8 cellular contexts compared by ENCODE assay signal in the genomic region with DNA sequence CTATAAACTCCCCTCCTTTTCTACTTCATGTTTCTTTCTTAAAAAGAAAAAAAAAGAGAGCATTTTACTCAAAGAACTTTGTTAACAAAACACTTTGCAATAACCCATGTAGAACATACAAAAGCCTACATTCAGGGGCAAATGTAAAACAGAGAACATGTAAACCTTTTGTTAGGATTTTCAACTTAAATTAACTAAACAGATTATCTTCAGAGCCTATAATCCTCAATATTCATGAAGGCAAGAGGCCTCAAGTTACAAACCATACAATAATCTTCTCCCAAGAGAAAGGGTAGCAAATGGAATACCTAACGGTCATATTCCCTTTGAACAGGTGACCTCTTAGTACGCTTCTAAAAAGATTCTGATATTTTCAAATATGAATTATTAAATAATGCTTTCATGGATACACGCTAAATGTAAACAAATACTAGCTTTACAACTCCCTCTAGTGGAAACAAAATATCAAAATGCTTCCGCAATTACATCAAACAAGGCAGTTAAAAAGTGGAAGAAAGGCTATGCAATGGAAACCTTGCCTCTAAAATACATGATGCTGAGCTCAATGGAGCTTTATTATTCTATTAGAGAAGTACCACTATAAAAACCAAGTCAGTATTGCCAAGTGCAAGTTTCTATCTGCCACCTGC. TPM values are rescaled to one million over a fixed set of nuclear protein-coding genes. Genes with fewer than 3 reads are reported as not detected.
DNase-seq lines count a peak whose midpoint lies in the region; ATAC-seq, FAIRE-seq and TF ChIP-seq lines count a peak whose summit lies in the region.

No MANE protein-coding gene starts in this region.

- no peak overlapping the region for H3K23ac ChIP-seq in IMR-90 (ENCODE audit: low read depth, low read length)

- H3K9me1 ChIP-seq in IMR-90 (ENCODE audit: insufficient read depth, low read length): peaks cover 8% of the 10 kb centered on the region

- H4K20me1 ChIP-seq in IMR-90 (ENCODE audit: insufficient read depth, low read length) (no peaks in the 10 kb centered on the region), astrocyte (ENCODE audit: insufficient read depth, low read length) (no peaks in the 10 kb centered on the region)

- CTCF ChIA-PET in IMR-90 (lab: Yijun Ruan, JAX): interaction anchor here (0.6 to 1.4 kb wide), 3 partner anchors 11 to 153 kb away, joined by 4 to 5 read pairs (median 4); no protein-coding TSS in a partner anchor

- in situ Hi-C loops in IMR-90 (cut with MboI; ENCODE audit: low sequenced_read_pairs): no loop called here

- peaks cover 10% of the 10 kb centered on the region for H3K4me1 Mint-ChIP-seq in astrocyte (ENCODE audit: low read depth, unreplicated experiment)

- no CpG with 5 or more reads among the region's 4 CpGs for WGBS in IMR-90 (ENCODE audit: extremely low coverage in 2 of 2, insufficient read length in 1 of 2), 2 experiments

- dilution Hi-C loops in IMR-90 (cut with HindIII; ENCODE audit: low sequenced_read_pairs, unreplicated experiment): no loop called here

- H3K27me3 ChIP-seq in IMR-90 (ENCODE audit: control insufficient read depth, insufficient read depth, low read length): no peaks in the 10 kb centered on the region
- no peaks in the 10 kb centered on the region for H3K27me3 ChIP-seq in astrocyte (ENCODE audit: insufficient read depth, low read length)
- no peaks in the 10 kb centered on the region for H3K27me3 ChIP-seq in left lung

- H2AK5ac ChIP-seq in IMR-90 (ENCODE audit: low read depth, low read length): no peak overlapping the region

- POLR2A ChIA-PET in IMR-90 (lab: Charles Lee; ENCODE audit: unreplicated experiment): no interaction called here

- no peak overlapping the region for H2BK120ac ChIP-seq in IMR-90 (ENCODE audit: low read depth, low read length)

- no peak for ATAC-seq in IMR-90 (ENCODE audit: low read depth)
- peak; percentile 50 for ATAC-seq in left lung
- ATAC-seq in GM18520 (IDR thresholded peaks at IDR 0.05; ENCODE audit: unreplicated experiment): no peak
- no peak for ATAC-seq in HG03520 (IDR thresholded peaks at IDR 0.05; ENCODE audit: unreplicated experiment)
- ATAC-seq in GM21529 (IDR thresholded peaks at IDR 0.05; ENCODE audit: unreplicated experiment): no peak

- no peak overlapping the region for H3K4ac ChIP-seq in IMR-90 (ENCODE audit: low read depth, low read length)

- peaks cover 25 to 51% of the 10 kb centered on the region in 2 experiments for H3K79me1 ChIP-seq in IMR-90 (ENCODE audit: low read depth in 1 of 2, low read length in 2 of 2)

- no peak overlapping the region for H2AFZ ChIP-seq in IMR-90 (replicated peaks; ENCODE audit: low read length, poor library complexity)
- no peak overlapping the region for H2AFZ ChIP-seq in astrocyte (ENCODE audit: low read depth, low read length)

- H3K27ac Mint-ChIP-seq in astrocyte (ENCODE audit: unreplicated experiment): no peak overlapping the region

- H3K79me2 ChIP-seq in astrocyte (ENCODE audit: insufficient read depth, low read length): peaks cover 35% of the 10 kb centered on the region

- no TSS peak for BruUV-seq in IMR-90 (replicated peaks; lab: Mats Ljungman, UMichigan)

- H3K4me3 Mint-ChIP-seq in astrocyte (ENCODE audit: unreplicated experiment): no peak overlapping the region

- no peak overlapping the region for H4K8ac ChIP-seq in IMR-90 (ENCODE audit: low read depth in 2 of 2, low read length in 2 of 2)

- TF ChIP-seq POLR2A in IMR-90 (IDR thresholded peaks at IDR 0.05; ENCODE audit: low read depth, low read length): no peak

- no peak overlapping the region for H2BK5ac ChIP-seq in IMR-90 (ENCODE audit: low read depth, low read length, poor library complexity, severe bottlenecking)

- no peak overlapping the region for H2AK9ac ChIP-seq in IMR-90 (replicated peaks; ENCODE audit: low read depth, low read length, poor library complexity)

- H3K4me2 ChIP-seq in IMR-90 (ENCODE audit: low read depth, low read length) (no peak overlapping the region), astrocyte (ENCODE audit: low read length) (no peak overlapping the region)

- no peaks in the 10 kb centered on the region for H3K27me3 Mint-ChIP-seq in astrocyte (ENCODE audit: low read depth, unreplicated experiment)

- no peak overlapping the region for H3K56ac ChIP-seq in IMR-90 (ENCODE audit: extremely low read depth, insufficient read depth, low read length)

- peak; percentile 50 for DNase-seq in AG10803 (ENCODE audit: low read depth)
- peak; percentile 43 for DNase-seq in IMR-90
- DNase-seq in astrocyte (ENCODE audit: low read depth): no peak
- no peak for DNase-seq in left lung
- DNase-seq in COLO668 (lab: John Stamatoyannopoulos, UW; ENCODE audit: unreplicated experiment): no peak

- TF ChIP-seq RAD21 in IMR-90 (IDR thresholded peaks at IDR 0.05; ENCODE audit: low read length): peak; percentile 48; the same call in 1 of the 2 replicates

- H3K36me3 ChIP-seq in IMR-90 (ENCODE audit: control insufficient read depth, insufficient read depth, low read length) (peaks cover 2% of the 10 kb centered on the region; the same call in 1 of the 2 replicates), astrocyte (ENCODE audit: insufficient read depth, low read length) (no peaks in the 10 kb centered on the region), left lung (no peaks in the 10 kb centered on the region)

- no peak overlapping the region for H2BK20ac ChIP-seq in IMR-90 (ENCODE audit: low read depth, low read length)

- H3K9me3 ChIP-seq in IMR-90 (ENCODE audit: control insufficient read depth, insufficient read depth, low read length): no peaks in the 10 kb centered on the region
- no peaks in the 10 kb centered on the region for H3K9me3 ChIP-seq in astrocyte (ENCODE audit: insufficient read depth, low read depth, low read length)
- H3K9me3 ChIP-seq in left lung: no peaks in the 10 kb centered on the region

- H2BK15ac ChIP-seq in IMR-90 (ENCODE audit: low read depth, low read length): no peak overlapping the region

- no peak overlapping the region for H3K18ac ChIP-seq in IMR-90 (ENCODE audit: low read depth, low read length)

- TF ChIP-seq CTCF in AG10803 (conservative IDR thresholded peaks at IDR 0.05; ENCODE audit: low read length) (peak; percentile 66), IMR-90 (conservative IDR thresholded peaks at IDR 0.05; ENCODE audit: low read depth, low read length) (peak; percentile 51), astrocyte (IDR thresholded peaks at IDR 0.05; ENCODE audit: insufficient read depth, low read depth, low read length) (peak; percentile 55), left lung (IDR thresholded peaks at IDR 0.05) (peak; percentile 40 to 54)

- no peak overlapping the region for H3K27ac ChIP-seq in IMR-90 (ENCODE audit: insufficient read depth, low read length)
- H3K27ac ChIP-seq in astrocyte (ENCODE audit: low read depth, low read length): no peak overlapping the region
- no peak overlapping the region for H3K27ac ChIP-seq in left lung

- peak; percentile 56 for FAIRE-seq in astrocyte (lab: Jason Lieb, UNC)

- intact Hi-C loops in IMR-90 (cut with micrococcal nuclease): loop anchor here (1.0 to 5.0 kb wide), 3 partner anchors 79 to 444 kb away; partner anchors contain the start of gene FBN1
- intact Hi-C loops in left lung (cut with DNase I): no loop called here

- no peaks in the 10 kb centered on the region for H3K9me3 Mint-ChIP-seq in astrocyte (ENCODE audit: unreplicated experiment)

- no peak overlapping the region for H4K91ac ChIP-seq in IMR-90 (ENCODE audit: insufficient read depth, low read depth, low read length)

- H3K4me3 ChIP-seq in AG10803 (ENCODE audit: low read length) (no peak overlapping the region), IMR-90 (ENCODE audit: insufficient read depth, low read depth, low read length) (no peak overlapping the region), astrocyte (ENCODE audit: insufficient read depth, low read depth, low read length) (no peak overlapping the region), left lung (no peak overlapping the region)

- H3K9ac ChIP-seq in IMR-90 (ENCODE audit: low read depth, low read length) (no peak overlapping the region), astrocyte (ENCODE audit: low read length) (no peak overlapping the region)

- H4K5ac ChIP-seq in IMR-90 (ENCODE audit: low read depth, low read length): no peak overlapping the region

- no peak overlapping the region for H3K14ac ChIP-seq in IMR-90 (replicated peaks; ENCODE audit: low read depth, low read length)

- H3K36me3 Mint-ChIP-seq in astrocyte (ENCODE audit: low read depth, unreplicated experiment): no peaks in the 10 kb centered on the region

- H3K4me1 ChIP-seq in IMR-90 (ENCODE audit: control insufficient read depth, insufficient read depth, low read length) (peaks cover 5% of the 10 kb centered on the region), astrocyte (ENCODE audit: insufficient read depth, low read length) (peaks cover 13% of the 10 kb centered on the region), left lung (peaks cover 6 to 11% of the 10 kb centered on the region in 2 donors)

TF ChIP-seq in IMR-90, 13 proteins besides CTCF, POLR2A, EP300 and RAD21:
- TF ChIP-seq SMC3 (IDR thresholded peaks at IDR 0.05; ENCODE audit: low read depth, low read length) (peak; percentile 45), USF2 (IDR thresholded peaks at IDR 0.05; ENCODE audit: low read depth, low read length) (no peak)

RNA-seq across cellular contexts. Expression of gene CEP152, which starts 9.9 kb away (rescaled TPM):
- total RNA-seq in IMR-90 (2012; rRNA removed): 7.3 and 10.3 TPM in 2 replicates
- polyA plus RNA-seq in IMR-90 (2012; rRNA removed): 1.4 and 2.1 TPM in 2 replicates
- polyA plus RNA-seq in IMR-90 (2012; cell fraction: cytosol; rRNA removed): 0.09 and 0.30 TPM in 2 replicates
- polyA plus RNA-seq in IMR-90 (2012; cell fraction: nucleus; rRNA removed; ENCODE audit: low replicate concordance): 0.35 and 1.2 TPM in 2 replicates
- total RNA-seq in astrocyte: 4.2 and 6.4 TPM in 2 replicates
- 1 to 10 TPM; 4.1 to 6.6 TPM for total RNA-seq in left lung

Comparison
In these comparisons a context has a peak if more than half of its experiments do, and no peak if none do; other contexts are left out.
1. DNase-seq: peak in AG10803 (single experiment) and IMR-90 (single experiment); none in astrocyte (single experiment), left lung (0 of 2) and COLO668 (single experiment).
2. Peak in every context shown above with its lines, with median percentiles within 50 percentile points of each other: CTCF ChIP-seq.